1 cellular context compared by ENCODE assay signal in the genomic region with DNA sequence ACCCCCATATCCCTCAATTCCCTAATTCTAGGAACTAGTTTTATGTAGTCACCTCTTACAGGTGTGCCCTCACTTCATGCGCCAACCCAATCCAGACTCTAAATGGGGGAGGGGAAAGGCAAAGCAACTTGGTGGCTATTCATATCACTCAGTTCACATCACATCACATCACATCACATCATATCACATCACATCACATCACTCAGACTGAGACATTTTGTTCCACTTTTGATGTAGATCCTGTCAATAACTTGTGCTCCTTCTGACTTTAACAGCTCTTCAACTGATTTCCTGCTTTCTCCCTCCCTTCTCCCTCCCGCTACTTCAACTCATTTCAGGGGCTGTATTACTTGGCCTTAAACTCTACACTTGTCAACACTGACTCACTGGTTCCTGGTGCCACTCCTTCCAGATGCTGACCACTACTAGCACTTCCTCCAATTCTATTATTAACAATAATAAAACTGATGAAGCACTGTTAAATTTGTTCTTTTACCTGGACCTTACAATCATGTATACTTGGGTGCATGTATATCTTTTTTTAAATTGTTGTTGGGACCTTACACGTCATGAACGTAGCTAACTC.
TF ChIP-seq lines count a peak whose summit lies in the region.

No MANE protein-coding gene starts in this region.

TF ChIP-seq in neural cell, 6 proteins besides CTCF, POLR2A, EP300 and RAD21 (continued from another document):
- TF ChIP-seq, protein P1, sequence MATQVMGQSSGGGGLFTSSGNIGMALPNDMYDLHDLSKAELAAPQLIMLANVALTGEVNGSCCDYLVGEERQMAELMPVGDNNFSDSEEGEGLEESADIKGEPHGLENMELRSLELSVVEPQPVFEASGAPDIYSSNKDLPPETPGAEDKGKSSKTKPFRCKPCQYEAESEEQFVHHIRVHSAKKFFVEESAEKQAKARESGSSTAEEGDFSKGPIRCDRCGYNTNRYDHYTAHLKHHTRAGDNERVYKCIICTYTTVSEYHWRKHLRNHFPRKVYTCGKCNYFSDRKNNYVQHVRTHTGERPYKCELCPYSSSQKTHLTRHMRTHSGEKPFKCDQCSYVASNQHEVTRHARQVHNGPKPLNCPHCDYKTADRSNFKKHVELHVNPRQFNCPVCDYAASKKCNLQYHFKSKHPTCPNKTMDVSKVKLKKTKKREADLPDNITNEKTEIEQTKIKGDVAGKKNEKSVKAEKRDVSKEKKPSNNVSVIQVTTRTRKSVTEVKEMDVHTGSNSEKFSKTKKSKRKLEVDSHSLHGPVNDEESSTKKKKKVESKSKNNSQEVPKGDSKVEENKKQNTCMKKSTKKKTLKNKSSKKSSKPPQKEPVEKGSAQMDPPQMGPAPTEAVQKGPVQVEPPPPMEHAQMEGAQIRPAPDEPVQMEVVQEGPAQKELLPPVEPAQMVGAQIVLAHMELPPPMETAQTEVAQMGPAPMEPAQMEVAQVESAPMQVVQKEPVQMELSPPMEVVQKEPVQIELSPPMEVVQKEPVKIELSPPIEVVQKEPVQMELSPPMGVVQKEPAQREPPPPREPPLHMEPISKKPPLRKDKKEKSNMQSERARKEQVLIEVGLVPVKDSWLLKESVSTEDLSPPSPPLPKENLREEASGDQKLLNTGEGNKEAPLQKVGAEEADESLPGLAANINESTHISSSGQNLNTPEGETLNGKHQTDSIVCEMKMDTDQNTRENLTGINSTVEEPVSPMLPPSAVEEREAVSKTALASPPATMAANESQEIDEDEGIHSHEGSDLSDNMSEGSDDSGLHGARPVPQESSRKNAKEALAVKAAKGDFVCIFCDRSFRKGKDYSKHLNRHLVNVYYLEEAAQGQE (IDR thresholded peaks at IDR 0.05; ENCODE audit: borderline replicate concordance): no peak
